15 cellular contexts compared by ENCODE assay signal in the genomic region with DNA sequence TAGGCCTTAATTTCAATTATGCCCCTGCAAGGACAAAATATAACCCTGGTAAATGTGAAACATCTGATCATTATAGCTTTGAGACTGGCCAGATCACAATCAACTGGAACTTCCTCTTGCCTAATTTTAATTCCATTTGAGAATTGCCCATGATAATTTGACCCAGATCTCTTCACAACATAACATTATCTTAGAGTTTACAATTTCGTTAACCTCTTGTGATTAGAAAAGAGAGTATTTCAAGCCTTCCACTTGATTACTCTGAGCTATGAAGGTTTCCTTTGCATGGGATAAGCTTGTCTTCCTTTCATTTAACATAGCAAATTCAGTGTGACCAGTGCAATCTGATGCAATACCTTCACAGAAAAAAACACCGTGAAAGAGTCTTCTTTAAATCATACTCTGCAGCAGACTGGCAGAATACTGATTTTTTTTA.
DNase-seq lines count a peak whose midpoint lies in the region; ATAC-seq and TF ChIP-seq lines count a peak whose summit lies in the region.
"Had no signal": no experiment of that assay in that cellular context is flagged by ENCODE, and none has a peak within 500 bp of the region (broad histone marks: within the 10 kb centered on the region; RNA-seq: fewer than 3 reads in every experiment).

No MANE protein-coding gene starts in this region.

- ATAC-seq in HG02610 (IDR thresholded peaks at IDR 0.05; ENCODE audit: unreplicated experiment), result no peak

- no TSS peak for BruUV-seq in Caco-2 (replicated peaks; lab: Mats Ljungman, UMichigan)

- peaks cover 7% of the 10 kb centered on the region for H3K4me1 Mint-ChIP-seq in Caco-2 (ENCODE audit: low read depth, unreplicated experiment)
- H3K4me1 Mint-ChIP-seq in activated T-helper 1 cell treated with anti-CD3 and anti-CD28 coated beads, Interleukin-12 subunit alpha, Interleukin-12 subunit beta, Interleukin-2, Interleukin-4 antibody, amounts not matched to agents 30 ng/mL and 10 ng/mL and 1 ng/mL, durations not matched to agents 14 hours and 24 hours and 36 hours (ENCODE audit: low read depth), result peaks cover 45% of the 10 kb centered on the region

- H3K9me3 ChIP-seq in Caco-2, result no peaks in the 10 kb centered on the region
- H3K9me3 ChIP-seq in mesodermal cell (ENCODE audit: control insufficient read depth, low read length), result no peaks in the 10 kb centered on the region
- H3K9me3 ChIP-seq in trophoblast cell (ENCODE audit: insufficient read depth, low read depth, low read length), result no peaks in the 10 kb centered on the region

- DNase-seq in Caco-2 (no peak), KBM-7 (peak; percentile 41), astrocyte of the spinal cord (ENCODE audit: low read depth, low spot score) (peak; percentile 47), trophoblast cell (no peak), ecto neural progenitor cell (ENCODE audit: low spot score) (no peak)
- DNase-seq in activated T-helper 1 cell treated with anti-CD3 and anti-CD28 coated beads, Interleukin-12 subunit alpha, Interleukin-12 subunit beta, Interleukin-2, Interleukin-4 antibody, amounts not matched to agents 30 ng/mL and 10 ng/mL and 1 ng/mL, durations not matched to agents 14 hours and 24 hours and 36 hours (ENCODE audit: low spot score), result no peak
- DNase-seq: activated CD4-positive, alpha-beta T cell treated with anti-CD3 and anti-CD28 coated beads, Interleukin-2, amount 50 U/mL, for 48 hours; CD4-positive, CD25-positive, alpha-beta regulatory T cell; midbrain; NCI-H2029 had no signal

- H3K27ac ChIP-seq in mesodermal cell (ENCODE audit: low read depth, low read length, severe bottlenecking), result peak overlapping the region; percentile 31
- no peak overlapping the region for H3K27ac ChIP-seq in trophoblast cell (ENCODE audit: low read depth, low read length)

- no peaks in the 10 kb centered on the region for H3K9me3 Mint-ChIP-seq in Caco-2 (ENCODE audit: unreplicated experiment)
- H3K9me3 Mint-ChIP-seq in activated T-helper 1 cell treated with anti-CD3 and anti-CD28 coated beads, Interleukin-12 subunit alpha, Interleukin-12 subunit beta, Interleukin-2, Interleukin-4 antibody, amounts not matched to agents 30 ng/mL and 10 ng/mL and 1 ng/mL, durations not matched to agents 14 hours and 24 hours and 36 hours, result no peaks in the 10 kb centered on the region
- H3K9me3 Mint-ChIP-seq: CD4-positive, CD25-positive, alpha-beta regulatory T cell; central memory CD8-positive, alpha-beta T cell; stimulated activated naive CD8-positive, alpha-beta T cell treated with anti-CD3 and anti-CD28 coated beads, Interleukin-15, Interleukin-2, amounts not matched to agents 100 ng/mL and 50 ng/mL, for 24 hours; T-helper 1 cell treated with Interleukin-12 subunit alpha and Interleukin-12 subunit beta and Interleukin-4 antibody, amounts not matched to agents 30 μg/mL and 1 μg/mL, for 36 hours had no signal

- no peaks in the 10 kb centered on the region for H3K79me1 ChIP-seq in trophoblast cell (ENCODE audit: low read length)

- no peak overlapping the region for H2BK5ac ChIP-seq in trophoblast cell (ENCODE audit: low read depth, low read length, poor library complexity)

- H3K4me3 ChIP-seq in Caco-2 (ENCODE audit: low read depth, low read length) (no peak overlapping the region), astrocyte of the spinal cord (ENCODE audit: low read depth, low read length) (no peak overlapping the region), mesodermal cell (ENCODE audit: extremely low read depth, insufficient read depth, low read length, poor library complexity, severe bottlenecking) (no peak overlapping the region), trophoblast cell (ENCODE audit: low read depth, low read length) (no peak overlapping the region)

- POLR2A ChIA-PET in Caco-2 (lab: Charles Lee), result no interaction called here

- H3K4me1 ChIP-seq in Caco-2 (no peaks in the 10 kb centered on the region; the same call in 1 of the 2 replicates), mesodermal cell (ENCODE audit: control insufficient read depth, insufficient read depth, low read length, poor library complexity, severe bottlenecking) (peaks cover 6% of the 10 kb centered on the region), trophoblast cell (ENCODE audit: control insufficient read depth in 1 of 2, insufficient read depth in 2 of 2, low read length in 2 of 2) (no peaks in the 10 kb centered on the region)

- WGBS in mesodermal cell (ENCODE audit: insufficient coverage in 2 of 2), 2 experiments, result 20% methylated on average over 1 of the region's 2 CpGs; no CpG with 5 or more reads in 1 of the 2 experiments
- no CpG with 5 or more reads among the region's 2 CpGs for WGBS in trophoblast cell (ENCODE audit: extremely low coverage, insufficient coverage, insufficient read length)

- CTCF ChIA-PET in Caco-2 (lab: Charles Lee), result no interaction called here

- no peak overlapping the region for H2BK12ac ChIP-seq in trophoblast cell (ENCODE audit: low read length)

- no peaks in the 10 kb centered on the region for H3K79me2 ChIP-seq in trophoblast cell (ENCODE audit: control insufficient read depth, insufficient read depth, low read length, poor library complexity)

- H3K14ac ChIP-seq in trophoblast cell (ENCODE audit: low read length), result no peak overlapping the region

- H3K18ac ChIP-seq in trophoblast cell (ENCODE audit: low read length), result no peak overlapping the region

- H2BK120ac ChIP-seq in trophoblast cell (ENCODE audit: insufficient read depth, low read length, poor library complexity), result no peak overlapping the region

- no peak for TF ChIP-seq CTCF in Caco-2 (IDR thresholded peaks at IDR 0.05; ENCODE audit: insufficient read depth in 1 of 2, low read depth in 1 of 2, low read length in 1 of 2, severe bottlenecking in 1 of 2, unreplicated experiment in 1 of 2)
- no peak for TF ChIP-seq CTCF in astrocyte of the spinal cord (IDR thresholded peaks at IDR 0.05; ENCODE audit: low read depth, low read length)

- no peak overlapping the region for H4K12ac ChIP-seq in trophoblast cell (ENCODE audit: low read depth, low read length)

- no peak overlapping the region for H3K4me3 Mint-ChIP-seq in Caco-2 (ENCODE audit: unreplicated experiment)
- H3K4me3 Mint-ChIP-seq in activated T-helper 1 cell treated with anti-CD3 and anti-CD28 coated beads, Interleukin-12 subunit alpha, Interleukin-12 subunit beta, Interleukin-2, Interleukin-4 antibody, amounts not matched to agents 30 ng/mL and 10 ng/mL and 1 ng/mL, durations not matched to agents 14 hours and 24 hours and 36 hours, result no peak overlapping the region
- H3K4me3 Mint-ChIP-seq: CD4-positive, CD25-positive, alpha-beta regulatory T cell; central memory CD8-positive, alpha-beta T cell; stimulated activated naive CD8-positive, alpha-beta T cell treated with anti-CD3 and anti-CD28 coated beads, Interleukin-15, Interleukin-2, amounts not matched to agents 100 ng/mL and 50 ng/mL, for 24 hours; T-helper 1 cell treated with Interleukin-12 subunit alpha and Interleukin-12 subunit beta and Interleukin-4 antibody, amounts not matched to agents 30 μg/mL and 1 μg/mL, for 36 hours had no signal

- H3K27me3 Mint-ChIP-seq in Caco-2 (ENCODE audit: insufficient read depth, unreplicated experiment), result no peaks in the 10 kb centered on the region
- H3K27me3 Mint-ChIP-seq in activated T-helper 1 cell treated with anti-CD3 and anti-CD28 coated beads, Interleukin-12 subunit alpha, Interleukin-12 subunit beta, Interleukin-2, Interleukin-4 antibody, amounts not matched to agents 30 ng/mL and 10 ng/mL and 1 ng/mL, durations not matched to agents 14 hours and 24 hours and 36 hours (ENCODE audit: insufficient read depth), result peaks cover 1% of the 10 kb centered on the region
- H3K27me3 Mint-ChIP-seq: stimulated activated naive CD8-positive, alpha-beta T cell treated with anti-CD3 and anti-CD28 coated beads, Interleukin-15, Interleukin-2, amounts not matched to agents 100 ng/mL and 50 ng/mL, for 24 hours had no signal

- H2AK5ac ChIP-seq in trophoblast cell (ENCODE audit: low read length), result no peak overlapping the region

- H2AFZ ChIP-seq in trophoblast cell (ENCODE audit: insufficient read depth, low read length, poor library complexity), result no peak overlapping the region

- intact Hi-C loops in Caco-2 (cut with micrococcal nuclease; ENCODE audit: unreplicated experiment), result no loop called here
- intact Hi-C loops in activated T-helper 1 cell treated with anti-CD3 and anti-CD28 coated beads, Interleukin-12 subunit alpha, Interleukin-12 subunit beta, Interleukin-2, Interleukin-4 antibody, amounts not matched to agents 30 ng/mL and 10 ng/mL and 1 ng/mL, durations not matched to agents 14 hours and 24 hours and 36 hours (cut with micrococcal nuclease), result no loop called here

- H3K23ac ChIP-seq in trophoblast cell (ENCODE audit: low read length), result no peak overlapping the region

- no peak overlapping the region for H4K8ac ChIP-seq in trophoblast cell (ENCODE audit: low read depth, low read length)

- in situ Hi-C loops in KBM-7 (cut with MboI; ENCODE audit: low pct_unique_long_range_greater_than_20kb, low sequenced_read_pairs), result no loop called here
- in situ Hi-C loops in astrocyte of the spinal cord (cut with HindIII; ENCODE audit: low sequenced_read_pairs), result no loop called here

- H3K36me3 Mint-ChIP-seq in Caco-2 (ENCODE audit: insufficient read depth, unreplicated experiment), result no peaks in the 10 kb centered on the region
- H3K36me3 Mint-ChIP-seq in activated T-helper 1 cell treated with anti-CD3 and anti-CD28 coated beads, Interleukin-12 subunit alpha, Interleukin-12 subunit beta, Interleukin-2, Interleukin-4 antibody, amounts not matched to agents 30 ng/mL and 10 ng/mL and 1 ng/mL, durations not matched to agents 14 hours and 24 hours and 36 hours (ENCODE audit: low read depth), result peaks cover 3% of the 10 kb centered on the region
- H3K36me3 Mint-ChIP-seq: CD4-positive, CD25-positive, alpha-beta regulatory T cell had no signal

- no peak overlapping the region for H3K4ac ChIP-seq in trophoblast cell (ENCODE audit: low read depth, low read length)

- no peaks in the 10 kb centered on the region for H3K36me3 ChIP-seq in Caco-2 (ENCODE audit: control insufficient read depth, insufficient read depth, low read length)
- H3K36me3 ChIP-seq in mesodermal cell (ENCODE audit: control insufficient read depth, insufficient read depth, low read length), result no peaks in the 10 kb centered on the region
- H3K36me3 ChIP-seq in trophoblast cell (ENCODE audit: control insufficient read depth in 1 of 2, insufficient read depth in 2 of 2, low read length in 2 of 2), result peaks cover 0 to 2% of the 10 kb centered on the region in 2 experiments

- peak overlapping the region; percentile 58 for H3K27ac Mint-ChIP-seq in Caco-2 (ENCODE audit: unreplicated experiment)
- no peak overlapping the region for H3K27ac Mint-ChIP-seq in activated T-helper 1 cell treated with anti-CD3 and anti-CD28 coated beads, Interleukin-12 subunit alpha, Interleukin-12 subunit beta, Interleukin-2, Interleukin-4 antibody, amounts not matched to agents 30 ng/mL and 10 ng/mL and 1 ng/mL, durations not matched to agents 14 hours and 24 hours and 36 hours
- H3K27ac Mint-ChIP-seq: CD4-positive, CD25-positive, alpha-beta regulatory T cell; stimulated activated naive CD8-positive, alpha-beta T cell treated with anti-CD3 and anti-CD28 coated beads, Interleukin-15, Interleukin-2, amounts not matched to agents 100 ng/mL and 50 ng/mL, for 24 hours; T-helper 1 cell treated with Interleukin-12 subunit alpha and Interleukin-12 subunit beta and Interleukin-4 antibody, amounts not matched to agents 30 μg/mL and 1 μg/mL, for 36 hours had no signal

- no peak overlapping the region for H4K91ac ChIP-seq in trophoblast cell (ENCODE audit: low read depth, low read length)

- H3K27me3 ChIP-seq in Caco-2 (replicated peaks; ENCODE audit: control insufficient read depth, insufficient read depth, low read length), result no peaks in the 10 kb centered on the region
- H3K27me3 ChIP-seq in trophoblast cell (ENCODE audit: insufficient read depth, low read length), result no peaks in the 10 kb centered on the region

- no peak overlapping the region for H3K4me2 ChIP-seq in trophoblast cell (ENCODE audit: low read length)

- H3K9ac ChIP-seq in trophoblast cell (ENCODE audit: low read length), result no peak overlapping the region

Comparison
In these comparisons a context has a peak if more than half of its experiments do, and no peak if none do; other contexts are left out.
1. DNase-seq: peak in KBM-7 (single experiment) and astrocyte of the spinal cord (single experiment); none in Caco-2 (0 of 2), trophoblast cell (0 of 2), ecto neural progenitor cell (single experiment) and activated T-helper 1 cell treated with anti-CD3 and anti-CD28 coated beads, Interleukin-12 subunit alpha, Interleukin-12 subunit beta, Interleukin-2, Interleukin-4 antibody, amounts not matched to agents 30 ng/mL and 10 ng/mL and 1 ng/mL, durations not matched to agents 14 hours and 24 hours and 36 hours (single experiment).